Comparison of ENCODE assay signal across 20 cellular contexts in the genomic region with DNA sequence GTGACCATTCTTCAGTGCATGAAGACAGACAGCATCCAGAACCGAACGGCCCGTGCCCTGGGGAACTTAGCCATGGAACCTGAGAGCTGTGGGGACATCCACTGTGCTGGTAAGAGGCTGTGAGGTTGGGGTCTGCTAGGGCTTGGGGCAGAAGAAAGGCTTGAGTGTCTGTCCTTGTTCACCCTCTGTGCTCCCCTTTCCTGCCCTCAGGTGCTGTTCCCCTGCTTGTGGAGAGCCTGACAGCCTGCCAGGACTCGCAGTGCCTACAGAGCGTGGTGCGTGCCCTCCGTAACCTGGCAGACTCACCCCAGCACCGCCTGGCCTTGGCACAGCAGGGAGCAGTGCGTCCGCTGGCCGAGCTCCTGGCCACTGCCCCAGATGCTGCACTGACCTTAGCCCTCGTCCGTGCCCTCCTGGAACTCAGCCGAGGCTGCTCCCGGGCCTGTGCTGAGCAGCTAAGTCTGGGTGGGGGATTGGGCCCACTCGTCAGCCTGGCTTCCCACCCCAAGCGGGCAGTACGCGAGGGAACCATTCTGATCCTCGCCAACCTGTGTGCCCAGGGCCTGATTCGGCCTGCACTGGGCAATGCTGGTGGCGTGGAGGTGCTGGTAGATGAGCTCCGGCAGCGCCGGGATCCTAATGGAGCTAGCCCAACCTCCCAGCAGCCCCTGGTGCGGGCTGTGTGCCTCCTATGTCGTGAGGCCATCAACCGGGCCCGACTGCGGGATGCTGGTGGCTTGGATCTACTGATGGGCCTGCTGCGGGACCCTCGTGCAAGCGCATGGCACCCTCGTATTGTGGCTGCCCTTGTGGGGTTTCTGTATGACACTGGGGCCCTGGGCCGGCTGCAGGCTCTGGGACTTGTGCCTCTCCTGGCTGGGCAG. TPM values are rescaled to one million over a fixed set of nuclear protein-coding genes. Genes with fewer than 3 reads are reported as not detected.
"Had no signal": no experiment of that assay in that cellular context is flagged by ENCODE, and none has a peak within 500 bp of the region (broad histone marks: within the 10 kb centered on the region; RNA-seq: fewer than 3 reads in every experiment).

No MANE protein-coding gene starts in this region.

- H3K9me3 ChIP-seq: thyroid gland, vagina had no signal

- H3K4me3 Mint-ChIP-seq: activated B cell treated with CpG ODN at 0.5 μM for 24 hours; activated naive CD4-positive, alpha-beta T cell treated with anti-CD3 and anti-CD28 coated beads, Interleukin-2, amount 50 U/mL, for 24 hours; endodermal cell had no signal

- FAIRE-seq: TTC549 had no signal

- DNase-seq: activated B cell treated with CpG ODN at 0.5 μM for 24 hours; activated CD4-positive, alpha-beta T cell treated with anti-CD3 and anti-CD28 coated beads, Interleukin-2, amount 50 U/mL, for 1 hour; activated effector memory CD4-positive, alpha-beta T cell treated with Interleukin-2 at 50 U/mL for 16 hours; activated T-cell treated with anti-CD3 and anti-CD28 coated beads, Interleukin-2, amount 50 U/mL, for 1 hour; amniotic stem cell; dermis blood vessel endothelial cell; endodermal cell; hypothalamus; immature natural killer cell; left cardiac atrium; T-helper 17 cell; thyroid gland had no signal

- H3K27me3 Mint-ChIP-seq: activated B cell treated with CpG ODN at 0.5 μM for 24 hours; activated naive CD4-positive, alpha-beta T cell treated with anti-CD3 and anti-CD28 coated beads, Interleukin-2, amount 50 U/mL, for 24 hours; T-helper 17 cell had no signal

- ATAC-seq: esophagus mucosa, left cardiac atrium, T-helper 17 cell had no signal

- H3K27ac ChIP-seq: thyroid gland, vagina had no signal

- H3K9me3 Mint-ChIP-seq: activated B cell treated with CpG ODN at 0.5 μM for 24 hours; activated naive CD4-positive, alpha-beta T cell treated with anti-CD3 and anti-CD28 coated beads, Interleukin-2, amount 50 U/mL, for 24 hours; brain; endodermal cell; immature natural killer cell; nephron had no signal

- H3K27me3 ChIP-seq: thyroid gland, vagina had no signal

- H3K4me3 ChIP-seq: thyroid gland, vagina had no signal

- H3K27ac Mint-ChIP-seq: activated B cell treated with CpG ODN at 0.5 μM for 24 hours, endodermal cell had no signal

RNA-seq across cellular contexts. Expression of gene SLC5A2, which starts 20.8 kb away (rescaled TPM):
- total RNA-seq: activated B cell treated with CpG ODN at 0.5 μM for 24 hours, dermis blood vessel endothelial cell, left cardiac atrium, omental fat pad, vagina had no signal

RNA-seq across cellular contexts. Expression of gene COX6A2, which starts 34.0 kb away (rescaled TPM):
- total RNA-seq: activated B cell treated with CpG ODN at 0.5 μM for 24 hours, dermis blood vessel endothelial cell, endodermal cell, fibroblast of villous mesenchyme, omental fat pad, T-helper 17 cell, thyroid gland, vagina had no signal
